13 cellular contexts compared by ENCODE assay signal in the genomic region with DNA sequence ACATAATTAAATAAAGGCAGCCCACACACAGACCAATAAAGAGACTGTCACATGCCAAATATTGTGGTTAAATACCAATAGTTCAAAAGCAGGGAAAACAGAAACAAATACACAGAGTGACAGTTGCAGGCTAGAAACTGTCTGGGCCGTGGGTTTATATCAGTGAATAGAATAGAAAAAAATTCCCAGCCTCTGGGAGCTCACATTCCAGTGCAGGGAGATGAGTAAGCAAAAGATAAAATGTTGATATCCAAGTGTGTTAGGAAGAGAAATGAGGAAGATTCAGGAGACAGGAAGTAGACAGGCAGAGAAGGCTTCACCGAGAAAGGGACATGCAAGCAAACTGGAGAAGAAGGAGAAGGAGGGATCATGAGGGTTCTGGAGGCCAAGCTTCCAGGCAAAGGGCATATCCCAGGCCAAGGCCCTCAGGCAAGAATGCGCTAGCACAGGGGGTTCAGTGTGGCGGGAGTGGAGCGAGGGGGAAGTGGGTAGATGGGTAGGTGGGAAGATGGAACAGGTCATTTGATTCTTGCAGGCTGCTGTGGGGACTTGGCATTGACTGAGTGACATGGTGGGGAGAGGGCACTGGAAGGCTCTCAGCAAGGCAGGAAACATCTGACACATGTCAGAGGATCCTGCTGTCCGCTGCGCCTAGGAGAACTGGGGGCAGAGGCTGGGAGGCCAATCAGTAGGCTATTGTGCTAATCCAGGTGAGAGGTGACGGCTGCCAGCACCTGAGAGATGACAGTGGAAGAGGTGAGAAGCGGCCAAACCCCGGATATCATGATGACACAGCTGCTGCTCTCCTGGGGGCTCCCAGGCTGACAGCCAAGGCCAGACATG.
A peak's percentile ranks its signal among the peaks of the same experiment; 100 is the strongest.
DNase-seq lines count a peak whose midpoint lies in the region; FAIRE-seq and TF ChIP-seq lines count a peak whose summit lies in the region.
"Had no signal": no experiment of that assay in that cellular context is flagged by ENCODE, and none has a peak within 500 bp of the region (broad histone marks: within the 10 kb centered on the region; RNA-seq: fewer than 3 reads in every experiment).

No MANE protein-coding gene starts in this region.

- no peak overlapping the region for H3K4me2 ChIP-seq in H1 (ENCODE audit: insufficient read depth in 1 of 2, low read depth in 2 of 2, low read length in 2 of 2)
- H3K4me2 ChIP-seq in trophoblast cell (ENCODE audit: low read length) = no peak overlapping the region

- no peaks in the 10 kb centered on the region for H3K36me3 ChIP-seq in H1 (ENCODE audit: control insufficient read depth in 2 of 4, insufficient read depth in 4 of 4, low read length in 3 of 4)
- H3K36me3 ChIP-seq in trophoblast cell (ENCODE audit: control insufficient read depth in 1 of 2, insufficient read depth in 2 of 2, low read length in 2 of 2) = no peaks in the 10 kb centered on the region
- H3K36me3 ChIP-seq in BE2C = no peaks in the 10 kb centered on the region
- H3K36me3 ChIP-seq: heart right ventricle had no signal

- H2AK5ac ChIP-seq in H1 (ENCODE audit: low read depth, low read length) (no peak overlapping the region), trophoblast cell (ENCODE audit: low read length) (no peak overlapping the region)

- H3K9me3 ChIP-seq in H1 (ENCODE audit: insufficient read depth in 2 of 2, low read depth in 1 of 2, low read length in 1 of 2) (no peaks in the 10 kb centered on the region), trophoblast cell (ENCODE audit: insufficient read depth, low read depth, low read length) (no peaks in the 10 kb centered on the region), BE2C (no peaks in the 10 kb centered on the region)
- H3K9me3 ChIP-seq: heart right ventricle had no signal

- WGBS in H1 (ENCODE audit: extremely low coverage in 1 of 2, insufficient coverage in 1 of 2, insufficient read length in 1 of 2, insufficient replicate concordance in 2 of 2, low coverage in 1 of 2, low lambda C conversion rate in 2 of 2, missing lambda C conversion rate in 1 of 2), 2 experiments = 92% methylated on average over 10 of the region's 10 CpGs; no CpG with 5 or more reads in 1 of the 2 experiments
- no CpG with 5 or more reads among the region's 10 CpGs for WGBS in trophoblast cell (ENCODE audit: extremely low coverage, insufficient coverage, insufficient read length)

- no peak overlapping the region for H4K12ac ChIP-seq in trophoblast cell (ENCODE audit: low read depth, low read length)

- no peak overlapping the region for H2BK20ac ChIP-seq in H1 (ENCODE audit: low read length)

- POLR2A ChIA-PET in H1 (lab: Charles Lee; ENCODE audit: partially characterized antibody) = no interaction called here

- no peak overlapping the region for H3K4me3 ChIP-seq in H1 (ENCODE audit: extremely low read depth in 1 of 4, insufficient read depth in 2 of 4, low read depth in 3 of 4, low read length in 4 of 4)
- H3K4me3 ChIP-seq in trophoblast cell (ENCODE audit: low read depth, low read length) = no peak overlapping the region
- H3K4me3 ChIP-seq in BE2C (ENCODE audit: low read depth, low read length) = no peak overlapping the region
- H3K4me3 ChIP-seq: heart right ventricle had no signal

- H4K5ac ChIP-seq in H1 (ENCODE audit: insufficient read length, low read depth, low read length) = no peak overlapping the region

- no peak overlapping the region for H3K27ac ChIP-seq in H1 (ENCODE audit: low read depth, low read length)
- H3K27ac ChIP-seq in trophoblast cell (ENCODE audit: low read depth, low read length) = no peak overlapping the region
- H3K27ac ChIP-seq: heart right ventricle had no signal

- H3K79me1 ChIP-seq in H1 (ENCODE audit: low read depth, low read length) (no peaks in the 10 kb centered on the region), trophoblast cell (ENCODE audit: low read length) (no peaks in the 10 kb centered on the region)

- H3K18ac ChIP-seq in H1 (ENCODE audit: extremely low read depth, low read length) (no peak overlapping the region), trophoblast cell (ENCODE audit: low read length) (no peak overlapping the region)

- no peak for TF ChIP-seq POLR2A in H1 (IDR thresholded peaks at IDR 0.05; ENCODE audit: control extremely low read depth in 1 of 2, low read depth in 2 of 2, low read length in 2 of 2)

- no peak overlapping the region for H4K91ac ChIP-seq in H1 (replicated peaks; ENCODE audit: insufficient read length, low read length)
- H4K91ac ChIP-seq in trophoblast cell (ENCODE audit: low read depth, low read length) = no peak overlapping the region

- no peak overlapping the region for H3K23ac ChIP-seq in H1 (ENCODE audit: insufficient read length)
- no peak overlapping the region for H3K23ac ChIP-seq in trophoblast cell (ENCODE audit: low read length)

- DNase-seq in ELR (ENCODE audit: low read depth) (peak; percentile 40), NCI-H510A (lab: John Stamatoyannopoulos, UW) (peak; percentile 93), H1 (ENCODE audit: low read depth in 1 of 2, low spot score in 2 of 2) (no peak), trophoblast cell (peak; percentile 42 to 76), frontal cortex (ENCODE audit: low spot score in 2 of 2) (no peak), NCI-H2107 treated with DMSO at 0.1 percent for 48 hours (lab: John Stamatoyannopoulos, UW; ENCODE audit: unreplicated experiment) (no peak), BE2C (no peak), SIG-M5 treated with dmso at 0.1 percent for 504 hours (lab: John Stamatoyannopoulos, UW; ENCODE audit: unreplicated experiment) (no peak)
- DNase-seq: cerebellar nuclear complex, DMS 273 treated with DMSO at 0.1 percent for 48 hours, H7, heart right ventricle, NCI-H187 had no signal

- H3K4me1 ChIP-seq in H1 (replicated peaks in 1 of 4; ENCODE audit: control insufficient read depth in 3 of 4, insufficient read depth in 4 of 4, low read length in 3 of 4) (peaks cover 0 to 2% (median under 1%) of the 10 kb centered on the region in 4 experiments; a peak in 2 of 7 replicates), trophoblast cell (ENCODE audit: control insufficient read depth in 1 of 2, insufficient read depth in 2 of 2, low read length in 2 of 2) (peaks cover 5 to 7% of the 10 kb centered on the region in 2 experiments), BE2C (peaks cover 4% of the 10 kb centered on the region; the same call in 1 of the 2 replicates)

- H3K56ac ChIP-seq in H1 (replicated peaks; ENCODE audit: insufficient read length, low read depth, low read length) = no peak overlapping the region

- H3K23me2 ChIP-seq in H1 (ENCODE audit: low read depth, low read length) = no peaks in the 10 kb centered on the region

- H3K14ac ChIP-seq in H1 (ENCODE audit: insufficient read length) (no peak overlapping the region), trophoblast cell (ENCODE audit: low read length) (no peak overlapping the region)

- H2AFZ ChIP-seq in H1 (ENCODE audit: low read length) (no peak overlapping the region), trophoblast cell (ENCODE audit: insufficient read depth, low read length, poor library complexity) (no peak overlapping the region)

- H3K9ac ChIP-seq in H1 (replicated peaks in 1 of 4; ENCODE audit: extremely low read depth in 1 of 4, low read depth in 3 of 4, low read length in 3 of 4) = no peak overlapping the region
- no peak overlapping the region for H3K9ac ChIP-seq in trophoblast cell (ENCODE audit: low read length)

- peak overlapping the region; percentile 4; the same call in 1 of the 2 replicates for H2BK5ac ChIP-seq in H1 (ENCODE audit: low read depth, low read length)
- no peak overlapping the region for H2BK5ac ChIP-seq in trophoblast cell (ENCODE audit: low read depth, low read length, poor library complexity)

- TF ChIP-seq RAD21 in H1 (IDR thresholded peaks at IDR 0.05 in 1 of 2, conservative IDR thresholded peaks at IDR 0.05 in 1 of 2; ENCODE audit: low read depth in 2 of 2, low read length in 2 of 2) = no peak

- no peak for TF ChIP-seq EP300 in H1 (IDR thresholded peaks at IDR 0.05; ENCODE audit: borderline replicate concordance in 1 of 2, low read depth in 2 of 2, low read length in 2 of 2)

- FAIRE-seq in H1 (lab: Jason Lieb, UNC) = no peak
- FAIRE-seq in frontal cortex (lab: Jason Lieb, UNC) = no peak

- H3K4ac ChIP-seq in H1 (replicated peaks; ENCODE audit: insufficient read length, low read depth, low read length) = no peak overlapping the region
- no peak overlapping the region for H3K4ac ChIP-seq in trophoblast cell (ENCODE audit: low read depth, low read length)

- H2BK12ac ChIP-seq in H1 (ENCODE audit: low read depth, low read length) (no peak overlapping the region), trophoblast cell (ENCODE audit: low read length) (no peak overlapping the region)

- no peak overlapping the region for H2BK120ac ChIP-seq in H1 (replicated peaks; ENCODE audit: low read depth, low read length)
- H2BK120ac ChIP-seq in trophoblast cell (ENCODE audit: insufficient read depth, low read length, poor library complexity) = no peak overlapping the region

- H4K8ac ChIP-seq in H1 (ENCODE audit: extremely low read depth, insufficient read depth, low read length) (no peak overlapping the region), trophoblast cell (ENCODE audit: low read depth, low read length) (no peak overlapping the region)

- H2BK15ac ChIP-seq in H1 (ENCODE audit: low read length) = no peak overlapping the region; the same call in 1 of the 2 replicates

- H3K27me3 ChIP-seq in H1 (replicated peaks in 1 of 4; ENCODE audit: control insufficient read depth in 3 of 4, extremely low read depth in 1 of 4, insufficient read depth in 3 of 4, low read length in 3 of 4) (no peaks in the 10 kb centered on the region), trophoblast cell (ENCODE audit: insufficient read depth, low read length) (no peaks in the 10 kb centered on the region), BE2C (no peaks in the 10 kb centered on the region)
- H3K27me3 ChIP-seq: heart right ventricle had no signal

- peaks cover 0 to 1% of the 10 kb centered on the region in 2 experiments for H4K20me1 ChIP-seq in H1 (replicated peaks in 1 of 2; ENCODE audit: control insufficient read depth in 1 of 2, insufficient read depth in 2 of 2, low read length in 2 of 2)

- H3K79me2 ChIP-seq in H1 (ENCODE audit: control insufficient read depth in 1 of 2, insufficient read depth in 2 of 2, low read length in 2 of 2) (no peaks in the 10 kb centered on the region), trophoblast cell (ENCODE audit: control insufficient read depth, insufficient read depth, low read length, poor library complexity) (no peaks in the 10 kb centered on the region)

- TF ChIP-seq CTCF in H1 (IDR thresholded peaks at IDR 0.05; ENCODE audit: control extremely low read depth in 1 of 3, insufficient read depth in 1 of 3, low read depth in 1 of 3, low read length in 3 of 3) (no peak), BE2C (IDR thresholded peaks at IDR 0.05; ENCODE audit: low read depth, low read length) (no peak)

- CTCF ChIA-PET in H1 (lab: Charles Lee; ENCODE audit: partially characterized antibody) = interaction anchor here (1.0 to 3.8 kb wide), 7 partner anchors 11 to 125 kb away, joined by 4 to 18 read pairs (median 6); no protein-coding TSS in a partner anchor

TF ChIP-seq in H1, 55 proteins besides CTCF, POLR2A, EP300 and RAD21 (continues in another document):
- TF ChIP-seq TCF12 (IDR thresholded peaks at IDR 0.05; ENCODE audit: low read depth, low read length) (no peak), TAF1 (IDR thresholded peaks at IDR 0.05; ENCODE audit: low read depth, low read length) (no peak), SP1 (IDR thresholded peaks at IDR 0.05; ENCODE audit: low read depth, low read length) (no peak), JUND (IDR thresholded peaks at IDR 0.05; ENCODE audit: low read length) (no peak)

Comparison
In these comparisons a context has a peak if more than half of its experiments do, and no peak if none do; other contexts are left out.
1. DNase-seq: peak in ELR (single experiment), NCI-H510A (single experiment) and trophoblast cell (2 of 2); none in H1 (0 of 2), frontal cortex (0 of 2), NCI-H2107 treated with DMSO at 0.1 percent for 48 hours (single experiment), BE2C (single experiment) and SIG-M5 treated with dmso at 0.1 percent for 504 hours (single experiment).